ENCODE assay signal across 27 cellular contexts in the genomic region with DNA sequence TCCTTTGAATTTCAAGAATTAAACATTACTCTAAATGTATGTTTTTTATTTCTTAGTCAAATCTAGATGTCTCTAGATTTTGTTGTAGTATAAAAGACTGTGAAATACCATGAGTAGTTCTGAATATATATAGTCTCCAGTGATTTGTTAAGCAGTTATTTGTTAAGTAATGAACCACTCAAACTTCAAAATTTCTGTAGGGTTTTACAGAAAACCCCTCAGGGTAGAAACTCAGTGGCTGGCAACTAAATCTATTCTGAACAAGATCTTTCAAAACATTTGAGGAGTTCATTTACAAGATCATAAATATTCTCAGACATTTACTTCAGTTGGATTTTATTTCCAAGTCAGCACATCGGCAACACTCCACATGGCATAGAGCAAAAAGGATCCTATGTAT.
"Had no signal": no experiment of that assay in that cellular context is flagged by ENCODE, and none has a peak within 500 bp of the region (broad histone marks: within the 10 kb centered on the region; RNA-seq: fewer than 3 reads in every experiment).

No MANE protein-coding gene starts in this region.

- H3K4me2 ChIP-seq: neural progenitor cell had no signal

- H3K9ac ChIP-seq: neural progenitor cell had no signal

- H3K36me3 ChIP-seq: left lung, lower lobe of right lung, neural progenitor cell, ovary, suprapubic skin, thoracic aorta, tibial artery, upper lobe of right lung had no signal

- DNase-seq: hippocampal formation; kidney; left colon; left lung; lower lobe of right lung; mammary epithelial cell; mesenchymal stem cell; naive B cell; natural killer cell; nephron progenitor cell; ovary; retina; right cardiac atrium; stimulated activated CD4-positive, alpha-beta T cell treated with anti-CD3 and anti-CD28 coated beads, Interleukin-12 subunit alpha, Interleukin-12 subunit beta, amount 100 ng/mL, for 4 hours; stimulated activated CD4-positive, alpha-beta T cell treated with anti-CD3 and anti-CD28 coated beads, Interleukin-15, amount 100 ng/mL, for 24 hours; stimulated activated CD4-positive, alpha-beta T cell treated with anti-CD3 and anti-CD28 coated beads, Interleukin-2, amount 100 ng/mL, for 24 hours; stimulated activated CD4-positive, alpha-beta T cell treated with anti-CD3 and anti-CD28 coated beads, Interleukin-4, amount 100 ng/mL, for 1 hour; stimulated activated naive B cell treated with anti-CD40 and anti-IgM and Interleukin-4, amounts not matched to agents 10 μg/mL and 1 μg/mL and 100 μg/mL, for 72 hours; tibial artery; trophoblast cell; upper lobe of right lung had no signal

- H3K4me3 ChIP-seq: left lung, lower lobe of right lung, neural progenitor cell, ovary, skin epidermis, suprapubic skin, thoracic aorta, tibial artery, upper lobe of right lung had no signal

- H2AFZ ChIP-seq: neural progenitor cell had no signal

- H3K9me3 ChIP-seq: left lung, lower lobe of right lung, ovary, suprapubic skin, thoracic aorta, tibial artery, upper lobe of right lung had no signal

- H3K4me1 ChIP-seq: left lung, lower lobe of right lung, neural progenitor cell, tibial artery, upper lobe of right lung had no signal

- ATAC-seq: left colon; left lung; lower lobe of right lung; natural killer cell; right cardiac atrium; sciatic nerve; stimulated activated naive B cell treated with anti-CD40 and anti-IgM and Interleukin-4, amounts not matched to agents 10 μg/mL and 1 μg/mL and 100 μg/mL, for 72 hours; upper lobe of right lung had no signal

- H3K27me3 ChIP-seq: left lung, neural progenitor cell, ovary, suprapubic skin, tibial artery, upper lobe of right lung had no signal

- FAIRE-seq: kidney, urothelium cell line had no signal

- H3K27ac ChIP-seq: left lung, lower lobe of right lung, neural progenitor cell, ovary, skin epidermis, suprapubic skin, thoracic aorta, tibial artery, upper lobe of right lung had no signal
